1 cellular context compared by ENCODE assay signal in genomic region chr1:23837905-23838304, GRCh38.
TF ChIP-seq lines count a peak whose summit lies in the region.

No MANE protein-coding gene starts in this region.

TF ChIP-seq in HepG2, 621 proteins besides CTCF, POLR2A, EP300 and RAD21 (continues in another document):
- TF ChIP-seq ZNF547 (CRISPR knock-in tag; IDR thresholded peaks at IDR 0.05) (no peak), ZNF788 (CRISPR knock-in tag; IDR thresholded peaks at IDR 0.05; ENCODE audit: borderline replicate concordance) (no peak), FUBP1 (CRISPR knock-in tag; IDR thresholded peaks at IDR 0.05; ENCODE audit: borderline replicate concordance) (0 out of 2 replicates have a peak, but pooled peaks have one; percentile 17), NRL (CRISPR knock-in tag; IDR thresholded peaks at IDR 0.05; ENCODE audit: borderline replicate concordance) (no peak), ZNF142 (CRISPR knock-in tag; IDR thresholded peaks at IDR 0.05) (no peak), ZNF10 (CRISPR knock-in tag; IDR thresholded peaks at IDR 0.05; ENCODE audit: borderline replicate concordance, low read depth) (no peak), ZNF280D (CRISPR knock-in tag; IDR thresholded peaks at IDR 0.05) (no peak), THAP9 (CRISPR knock-in tag; IDR thresholded peaks at IDR 0.05; ENCODE audit: borderline replicate concordance) (0 out of 2 replicates have a peak, but pooled peaks have one; percentile 18), HDAC1 (CRISPR knock-in tag; IDR thresholded peaks at IDR 0.05) (peak; percentile 34; the same call in 1 of the 2 replicates), MXD3 (CRISPR knock-in tag; IDR thresholded peaks at IDR 0.05) (no peak), NFE2L1 (CRISPR knock-in tag; IDR thresholded peaks at IDR 0.05; ENCODE audit: borderline replicate concordance) (no peak), ZNF740 (CRISPR knock-in tag; IDR thresholded peaks at IDR 0.05) (no peak), TOPORS (CRISPR knock-in tag; IDR thresholded peaks at IDR 0.05) (no peak), ZNF570 (CRISPR knock-in tag; IDR thresholded peaks at IDR 0.05; ENCODE audit: borderline replicate concordance) (no peak), ZNF883 (CRISPR knock-in tag; IDR thresholded peaks at IDR 0.05; ENCODE audit: not compliant biosample characterization) (no peak), ZNF430 (CRISPR knock-in tag; IDR thresholded peaks at IDR 0.05) (no peak), IRF9 (CRISPR knock-in tag; IDR thresholded peaks at IDR 0.05; ENCODE audit: borderline replicate concordance) (no peak), HIC2 (CRISPR knock-in tag; IDR thresholded peaks at IDR 0.05; ENCODE audit: low read depth) (0 out of 2 replicates have a peak, but pooled peaks have one; percentile 15), ZNF552 (CRISPR knock-in tag; IDR thresholded peaks at IDR 0.05; ENCODE audit: borderline replicate concordance) (no peak)
- TF ChIP-seq, protein P1, sequence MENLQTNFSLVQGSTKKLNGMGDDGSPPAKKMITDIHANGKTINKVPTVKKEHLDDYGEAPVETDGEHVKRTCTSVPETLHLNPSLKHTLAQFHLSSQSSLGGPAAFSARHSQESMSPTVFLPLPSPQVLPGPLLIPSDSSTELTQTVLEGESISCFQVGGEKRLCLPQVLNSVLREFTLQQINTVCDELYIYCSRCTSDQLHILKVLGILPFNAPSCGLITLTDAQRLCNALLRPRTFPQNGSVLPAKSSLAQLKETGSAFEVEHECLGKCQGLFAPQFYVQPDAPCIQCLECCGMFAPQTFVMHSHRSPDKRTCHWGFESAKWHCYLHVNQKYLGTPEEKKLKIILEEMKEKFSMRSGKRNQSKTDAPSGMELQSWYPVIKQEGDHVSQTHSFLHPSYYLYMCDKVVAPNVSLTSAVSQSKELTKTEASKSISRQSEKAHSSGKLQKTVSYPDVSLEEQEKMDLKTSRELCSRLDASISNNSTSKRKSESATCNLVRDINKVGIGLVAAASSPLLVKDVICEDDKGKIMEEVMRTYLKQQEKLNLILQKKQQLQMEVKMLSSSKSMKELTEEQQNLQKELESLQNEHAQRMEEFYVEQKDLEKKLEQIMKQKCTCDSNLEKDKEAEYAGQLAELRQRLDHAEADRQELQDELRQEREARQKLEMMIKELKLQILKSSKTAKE (CRISPR knock-in tag; IDR thresholded peaks at IDR 0.05; ENCODE audit: borderline replicate concordance), result no peak
- TF ChIP-seq, protein P2, sequence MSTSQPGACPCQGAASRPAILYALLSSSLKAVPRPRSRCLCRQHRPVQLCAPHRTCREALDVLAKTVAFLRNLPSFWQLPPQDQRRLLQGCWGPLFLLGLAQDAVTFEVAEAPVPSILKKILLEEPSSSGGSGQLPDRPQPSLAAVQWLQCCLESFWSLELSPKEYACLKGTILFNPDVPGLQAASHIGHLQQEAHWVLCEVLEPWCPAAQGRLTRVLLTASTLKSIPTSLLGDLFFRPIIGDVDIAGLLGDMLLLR (CRISPR knock-in tag; IDR thresholded peaks at IDR 0.05), result no peak
- TF ChIP-seq, protein P3, sequence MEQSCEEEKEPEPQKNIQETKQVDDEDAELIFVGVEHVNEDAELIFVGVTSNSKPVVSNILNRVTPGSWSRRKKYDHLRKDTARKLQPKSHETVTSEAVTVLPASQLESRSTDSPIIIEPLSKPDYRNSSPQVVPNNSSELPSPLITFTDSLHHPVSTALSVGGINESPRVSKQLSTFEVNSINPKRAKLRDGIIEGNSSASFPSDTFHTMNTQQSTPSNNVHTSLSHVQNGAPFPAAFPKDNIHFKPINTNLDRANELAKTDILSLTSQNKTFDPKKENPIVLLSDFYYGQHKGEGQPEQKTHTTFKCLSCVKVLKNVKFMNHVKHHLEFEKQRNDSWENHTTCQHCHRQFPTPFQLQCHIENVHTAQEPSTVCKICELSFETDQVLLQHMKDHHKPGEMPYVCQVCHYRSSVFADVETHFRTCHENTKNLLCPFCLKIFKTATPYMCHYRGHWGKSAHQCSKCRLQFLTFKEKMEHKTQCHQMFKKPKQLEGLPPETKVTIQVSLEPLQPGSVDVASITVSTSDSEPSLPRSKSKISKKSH (CRISPR knock-in tag; IDR thresholded peaks at IDR 0.05; ENCODE audit: borderline replicate concordance), result no peak
- TF ChIP-seq, protein P4, sequence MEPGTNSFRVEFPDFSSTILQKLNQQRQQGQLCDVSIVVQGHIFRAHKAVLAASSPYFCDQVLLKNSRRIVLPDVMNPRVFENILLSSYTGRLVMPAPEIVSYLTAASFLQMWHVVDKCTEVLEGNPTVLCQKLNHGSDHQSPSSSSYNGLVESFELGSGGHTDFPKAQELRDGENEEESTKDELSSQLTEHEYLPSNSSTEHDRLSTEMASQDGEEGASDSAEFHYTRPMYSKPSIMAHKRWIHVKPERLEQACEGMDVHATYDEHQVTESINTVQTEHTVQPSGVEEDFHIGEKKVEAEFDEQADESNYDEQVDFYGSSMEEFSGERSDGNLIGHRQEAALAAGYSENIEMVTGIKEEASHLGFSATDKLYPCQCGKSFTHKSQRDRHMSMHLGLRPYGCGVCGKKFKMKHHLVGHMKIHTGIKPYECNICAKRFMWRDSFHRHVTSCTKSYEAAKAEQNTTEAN (CRISPR knock-in tag; conservative IDR thresholded peaks at IDR 0.05), result no peak
